8 cellular contexts compared by ENCODE assay signal in genomic region chr21:41361786-41362604, GRCh38. TPM values are rescaled to one million over a fixed set of nuclear protein-coding genes. Genes with fewer than 3 reads are reported as not detected.
DNase-seq lines count a peak whose midpoint lies in the region; ATAC-seq and TF ChIP-seq lines count a peak whose summit lies in the region.

Gene MX2, plus strand, starts transcription at chr21:41362027. Its CDS starts 14,880 bp downstream, at chr21:41376907.

- H3K4me1 ChIP-seq in ovary (ENCODE audit: insufficient read depth) (peaks cover 2% of the 10 kb centered on the region), tibial nerve (peaks cover 0 to 69% (median 9%) of the 10 kb centered on the region in 4 donors)

- intact Hi-C loops in ovary (cut with DNase I): no loop called here

- H3K27ac ChIP-seq in ovary (peak within 1 kb of the TSS in 1 of 2 donors; percentile 11), tibial nerve (peak within 1 kb of the TSS; percentile 55 to 92 (median 87))

- H3K9me3 ChIP-seq in ovary: no peaks in the 10 kb centered on the region
- no peaks in the 10 kb centered on the region for H3K9me3 ChIP-seq in tibial nerve

- TF ChIP-seq EP300 in ovary (IDR thresholded peaks at IDR 0.05) (no peak), tibial nerve (IDR thresholded peaks at IDR 0.05) (peak in 1 of 2 donors; percentile 72)

- no peaks in the 10 kb centered on the region for H3K36me3 ChIP-seq in ovary
- H3K36me3 ChIP-seq in tibial nerve: no peaks in the 10 kb centered on the region

- peak; percentile 19 for TF ChIP-seq POLR2A in ovary (IDR thresholded peaks at IDR 0.05)
- peak in 1 of 2 donors; percentile 15 for TF ChIP-seq POLR2A in tibial nerve (IDR thresholded peaks at IDR 0.05)

- DNase-seq in DMS53 treated with DMSO at 0.1 percent for 48 hours (lab: John Stamatoyannopoulos, UW; ENCODE audit: unreplicated experiment): peak; percentile 1
- peak; percentile 96 for DNase-seq in M059J (ENCODE audit: low read depth)
- DNase-seq in activated CD8-positive, alpha-beta memory T cell treated with anti-CD3 and anti-CD28 coated beads for 1 hour (ENCODE audit: extremely low read depth in 1 of 2, low read depth in 1 of 2): peak; percentile 63 to 72
- peak in 2 of 5 donors; percentile 36 to 58 for DNase-seq in ovary
- DNase-seq in tibial nerve (ENCODE audit: low spot score in 2 of 2): peak; percentile 52 to 86
- no peak for DNase-seq in HUDEP-2 (lab: John Stamatoyannopoulos, UW; ENCODE audit: unreplicated experiment in 76 of 76)

- ATAC-seq in GM21447 (IDR thresholded peaks at IDR 0.05; ENCODE audit: unreplicated experiment) (peak; percentile 60), esophagus mucosa (peak; percentile 33)

- TF ChIP-seq CTCF in ovary (IDR thresholded peaks at IDR 0.05) (no peak), tibial nerve (IDR thresholded peaks at IDR 0.05) (peak in 1 of 5 experiments; percentile 8)

- H3K4me3 ChIP-seq in ovary: peak within 1 kb of the TSS; percentile 27
- peak within 1 kb of the TSS; percentile 23 to 44 (median 33) for H3K4me3 ChIP-seq in tibial nerve

- WGBS in ovary, 3 donors: 21 to 30% (median 26%) methylated on average over 24 of the region's 24 CpGs
- 46 to 55% methylated on average over 24 of the region's 24 CpGs for whole genome bisulfite sequencing in tibial nerve, 2 donors

- H3K27me3 ChIP-seq in ovary (no peaks in the 10 kb centered on the region), tibial nerve (no peaks in the 10 kb centered on the region)

RNA-seq across cellular contexts. Expression of gene MX2, which starts in this region (rescaled TPM):
- 346 and 370 TPM in 2 replicates for total RNA-seq in M059J (2014; rRNA removed; shearing (Covaris generic))
- total RNA-seq in esophagus mucosa: 4.2 TPM
- total RNA-seq in ovary: 10 to 100 TPM in 2 of 7 donors, 1 to 10 TPM in 5; 2.6 to 11.7 (median 5.1) TPM
- 10 to 100 TPM in 1 of 2 donors, 1 to 10 TPM in 1; 4.3 to 34.6 TPM for polyA plus RNA-seq in ovary
- total RNA-seq in tibial nerve: 10 to 100 TPM in 2 of 4 donors, 1 to 10 TPM in 2; 6.7 to 17.5 (median 9.5) TPM

Comparison
In these comparisons a context has a peak if more than half of its experiments do, and no peak if none do; other contexts are left out.
1. RNA of gene MX2 (total RNA-seq): 346 to 370 TPM in M059J; 6.7 to 17.5 TPM in tibial nerve, 2.6 to 11.7 TPM in ovary and 4.2 TPM in esophagus mucosa (single experiment); every median in the first group is over 10 times any median in the second.
2. DNase-seq: peak in DMS53 treated with DMSO at 0.1 percent for 48 hours (single experiment), M059J (single experiment), activated CD8-positive, alpha-beta memory T cell treated with anti-CD3 and anti-CD28 coated beads for 1 hour (2 of 2) and tibial nerve (2 of 2); none in HUDEP-2 (0 of 76).